8 cellular contexts compared by ENCODE assay signal in genomic region chr17:58331815-58332719, GRCh38. TPM values are rescaled to one million over a fixed set of nuclear protein-coding genes. Genes with fewer than 3 reads are reported as not detected.
A peak's percentile ranks its signal among the peaks of the same experiment; 100 is the strongest.
DNase-seq lines count a peak whose midpoint lies in the region; FAIRE-seq and TF ChIP-seq lines count a peak whose summit lies in the region.

No MANE protein-coding gene starts in this region.

- no peak for TF ChIP-seq EP300 in esophagus muscularis mucosa (IDR thresholded peaks at IDR 0.05)

- peak overlapping the region; percentile 43 to 57 (median 47) for H3K4me3 ChIP-seq in esophagus muscularis mucosa

- peak; percentile 73 for DNase-seq in D721Med (ENCODE audit: insufficient read length, low spot score)
- DNase-seq in HUDEP-2 (lab: John Stamatoyannopoulos, UW; ENCODE audit: unreplicated experiment in 76 of 76), result peak in 73 of 76 experiments; percentile 33 to 94 (median 87)
- DNase-seq in activated CD4-positive, alpha-beta T cell treated with anti-CD3 and anti-CD28 coated beads, Interleukin-2, amount 50 U/mL, for 24 hours (ENCODE audit: low read depth in 1 of 2, low spot score in 1 of 2), result peak; percentile 91 to 94
- DNase-seq in esophagus muscularis mucosa (ENCODE audit: extremely low spot score), result no peak
- DNase-seq in stimulated activated CD4-positive, alpha-beta T cell treated with anti-CD3 and anti-CD28 coated beads, Interleukin-12 subunit alpha, Interleukin-12 subunit beta, amount 100 ng/mL, for 24 hours (ENCODE audit: low read depth in 2 of 2), result peak; percentile 88 to 89
- no peak for DNase-seq in DMS79 (lab: John Stamatoyannopoulos, UW)
- DNase-seq in NCI-H2196 (lab: John Stamatoyannopoulos, UW; ENCODE audit: unreplicated experiment), result no peak
- no peak for DNase-seq in retina

- H3K27ac ChIP-seq in esophagus muscularis mucosa (replicated peaks in 1 of 4), result peak overlapping the region; percentile 39 to 71 (median 60)

- 64% methylated on average over 21 of the region's 29 CpGs for WGBS in esophagus muscularis mucosa

- peaks cover 6 to 47% (median 31%) of the 10 kb centered on the region in 4 donors for H3K4me1 ChIP-seq in esophagus muscularis mucosa

- peaks cover 0 to 17% (median 2%) of the 10 kb centered on the region in 4 donors for H3K27me3 ChIP-seq in esophagus muscularis mucosa

- no peak for TF ChIP-seq CTCF in D721Med (IDR thresholded peaks at IDR 0.05; ENCODE audit: insufficient read depth, missing control alignments)
- no peak for TF ChIP-seq CTCF in esophagus muscularis mucosa (IDR thresholded peaks at IDR 0.05)

- no peaks in the 10 kb centered on the region for H3K36me3 ChIP-seq in esophagus muscularis mucosa

- H3K9me3 ChIP-seq in esophagus muscularis mucosa, result no peaks in the 10 kb centered on the region

- intact Hi-C loops in esophagus muscularis mucosa (cut with DNase I), result no loop called here

- TF ChIP-seq POLR2A in esophagus muscularis mucosa (IDR thresholded peaks at IDR 0.05; ENCODE audit: low read depth), result no peak

- FAIRE-seq in D721Med (lab: Jason Lieb, UNC), result no peak

RNA-seq across cellular contexts. Expression of gene TSPOAP1, which starts 3.5 kb away (rescaled TPM):
- total RNA-seq in esophagus muscularis mucosa, result 10 to 100 TPM in 3 of 4 donors, 1 to 10 TPM in 1; 10.0 to 19.0 (median 16.0) TPM

RNA-seq across cellular contexts. Expression of gene SUPT4H1, which starts 19.9 kb away (rescaled TPM):
- total RNA-seq in esophagus muscularis mucosa, result 10 to 100 TPM; 35.3 to 59.6 (median 47.0) TPM

RNA-seq across cellular contexts. Expression of gene MPO, which starts 51.3 kb away (rescaled TPM):
- under 1 TPM in 2 of 4 donors, not detected in 2; 0.23 to 0.66 TPM for total RNA-seq in esophagus muscularis mucosa

Comparison
In these comparisons a context has a peak if more than half of its experiments do, and no peak if none do; other contexts are left out.
1. DNase-seq: peak in D721Med (single experiment), HUDEP-2 (73 of 76), activated CD4-positive, alpha-beta T cell treated with anti-CD3 and anti-CD28 coated beads, Interleukin-2, amount 50 U/mL, for 24 hours (2 of 2) and stimulated activated CD4-positive, alpha-beta T cell treated with anti-CD3 and anti-CD28 coated beads, Interleukin-12 subunit alpha, Interleukin-12 subunit beta, amount 100 ng/mL, for 24 hours (2 of 2); none in esophagus muscularis mucosa (single experiment), DMS79 (single experiment), NCI-H2196 (single experiment) and retina (single experiment).